Comparison of ENCODE assay signal across 7 cellular contexts in genomic region chr11:66592457-66593302, GRCh38. TPM values are rescaled to one million over a fixed set of nuclear protein-coding genes. Genes with fewer than 3 reads are reported as not detected.
DNase-seq lines count a peak whose midpoint lies in the region; ATAC-seq and TF ChIP-seq lines count a peak whose summit lies in the region.

Gene CCDC87 (minus strand): TSS chr11:66593063. CDS start chr11:66593015, 48 bp downstream.
Gene CCS (plus strand): TSS chr11:66593185. CDS start chr11:66593262, 77 bp downstream.

- peak within 1 kb of the TSS; percentile 99 for H3K4me3 Mint-ChIP-seq in T-helper 2 cell treated with Interferon-gamma antibody and Interleukin-4, amounts not matched to agents 5 μg/mL and 100 μg/mL, for 36 hours

- intact Hi-C loops in sciatic nerve (cut with DNase I), result no loop called here

- peak; percentile 83 for ATAC-seq in GM18505 (IDR thresholded peaks at IDR 0.05; ENCODE audit: unreplicated experiment)
- peak; percentile 89 for ATAC-seq in HG02970 (IDR thresholded peaks at IDR 0.05; ENCODE audit: low FRiP score, unreplicated experiment)
- peak; percentile 99 for ATAC-seq in sciatic nerve

- peak; percentile 65 for DNase-seq in NCI-H187 treated with DMSO at 0.1 percent for 48 hours (lab: John Stamatoyannopoulos, UW)
- peak; percentile 95 for DNase-seq in T-helper 2 cell treated with Interferon-gamma antibody and Interleukin-4, amounts not matched to agents 5 μg/mL and 100 μg/mL, for 36 hours (ENCODE audit: low spot score)
- DNase-seq in astrocyte of the cerebellum (ENCODE audit: low read depth), result peak; percentile 78
- peak; percentile 91 to 93 for DNase-seq in hippocampal formation (lab: John Stamatoyannopoulos, UW)
- peak; percentile 99 for DNase-seq in sciatic nerve (ENCODE audit: low spot score)

- peak; percentile 59 for TF ChIP-seq CTCF in astrocyte of the cerebellum (IDR thresholded peaks at IDR 0.05; ENCODE audit: low read depth, low read length, missing control alignments)

- peak; percentile 98 for TF ChIP-seq POLR2A in GM18505 (IDR thresholded peaks at IDR 0.05; ENCODE audit: borderline replicate concordance, extremely low read depth, insufficient read depth, insufficient read length)

- in situ Hi-C loops in astrocyte of the cerebellum (cut with HindIII; ENCODE audit: low sequenced_read_pairs), result no loop called here

- H3K9me3 Mint-ChIP-seq in T-helper 2 cell treated with Interferon-gamma antibody and Interleukin-4, amounts not matched to agents 5 μg/mL and 100 μg/mL, for 36 hours, result no peaks in the 10 kb centered on the region

- peaks cover 3% of the 10 kb centered on the region for H3K36me3 Mint-ChIP-seq in T-helper 2 cell treated with Interferon-gamma antibody and Interleukin-4, amounts not matched to agents 5 μg/mL and 100 μg/mL, for 36 hours (ENCODE audit: low read depth)

- H3K27ac Mint-ChIP-seq in T-helper 2 cell treated with Interferon-gamma antibody and Interleukin-4, amounts not matched to agents 5 μg/mL and 100 μg/mL, for 36 hours, result peak within 1 kb of the TSS; percentile 96

- H3K27me3 Mint-ChIP-seq in T-helper 2 cell treated with Interferon-gamma antibody and Interleukin-4, amounts not matched to agents 5 μg/mL and 100 μg/mL, for 36 hours (ENCODE audit: low read depth), result no peaks in the 10 kb centered on the region

- H3K4me1 Mint-ChIP-seq in T-helper 2 cell treated with Interferon-gamma antibody and Interleukin-4, amounts not matched to agents 5 μg/mL and 100 μg/mL, for 36 hours (ENCODE audit: low read depth), result peaks cover 17% of the 10 kb centered on the region

- H3K4me3 ChIP-seq in astrocyte of the cerebellum (ENCODE audit: low read depth, low read length), result peak within 1 kb of the TSS; percentile 69

RNA-seq across cellular contexts. Expression of gene CCDC87, which starts in this region (rescaled TPM):
- total RNA-seq in sciatic nerve, result 0.22 TPM

RNA-seq across cellular contexts. Expression of gene CCS, which starts in this region (rescaled TPM):
- total RNA-seq in sciatic nerve, result 48.8 TPM

Comparison
In these comparisons a context has a peak if more than half of its experiments do, and no peak if none do; other contexts are left out.
1. Peak in every context shown above with its lines: DNase-seq, ATAC-seq and H3K4me3 ChIP-seq.